25 cellular contexts compared by ENCODE assay signal in genomic region chr4:7393491-7394183, GRCh38. TPM values are rescaled to one million over a fixed set of nuclear protein-coding genes. Genes with fewer than 3 reads are reported as not detected.
DNase-seq lines count a peak whose midpoint lies in the region; ATAC-seq and TF ChIP-seq lines count a peak whose summit lies in the region.
"Had no signal": no experiment of that assay in that cellular context is flagged by ENCODE, and none has a peak within 500 bp of the region (broad histone marks: within the 10 kb centered on the region; RNA-seq: fewer than 3 reads in every experiment).

No MANE protein-coding gene starts in this region.

- TF ChIP-seq CTCF in lower lobe of right lung (IDR thresholded peaks at IDR 0.05) = no peak
- no peak for TF ChIP-seq CTCF in smooth muscle cell (IDR thresholded peaks at IDR 0.05; ENCODE audit: borderline replicate concordance, insufficient read depth, poor library complexity, severe bottlenecking)

- H3K4me1 ChIP-seq in lower lobe of right lung (peaks cover 11% of the 10 kb centered on the region), smooth muscle cell (ENCODE audit: low read depth) (peaks cover 35% of the 10 kb centered on the region)

- no peak overlapping the region for H3K27ac Mint-ChIP-seq in activated T-cell treated with anti-CD3 and anti-CD28 coated beads, Interleukin-2, amount 50 U/mL, for 24 hours
- H3K27ac Mint-ChIP-seq: activated naive CD8-positive, alpha-beta T cell treated with anti-CD3 and anti-CD28 coated beads, Interleukin-2, amount 50 U/mL, for 24 hours; T-cell had no signal

- no peak overlapping the region for H3K4me3 Mint-ChIP-seq in activated T-cell treated with anti-CD3 and anti-CD28 coated beads, Interleukin-2, amount 50 U/mL, for 24 hours
- H3K4me3 Mint-ChIP-seq: activated naive CD8-positive, alpha-beta T cell treated with anti-CD3 and anti-CD28 coated beads, Interleukin-2, amount 50 U/mL, for 24 hours; T-cell had no signal

- intact Hi-C loops in lower lobe of right lung (cut with DNase I) = no loop called here

- H3K27me3 ChIP-seq in lower lobe of right lung (ENCODE audit: low read depth) (no peaks in the 10 kb centered on the region), smooth muscle cell (ENCODE audit: low read depth) (no peaks in the 10 kb centered on the region)
- H3K27me3 ChIP-seq: BE2C had no signal

- peaks cover 40% of the 10 kb centered on the region for H3K27me3 Mint-ChIP-seq in activated T-cell treated with anti-CD3 and anti-CD28 coated beads, Interleukin-2, amount 50 U/mL, for 24 hours

- no peaks in the 10 kb centered on the region for H3K36me3 Mint-ChIP-seq in activated T-cell treated with anti-CD3 and anti-CD28 coated beads, Interleukin-2, amount 50 U/mL, for 24 hours (ENCODE audit: low read depth)
- H3K36me3 Mint-ChIP-seq: T-cell had no signal

- H3K79me2 ChIP-seq in smooth muscle cell (ENCODE audit: low read depth) = no peaks in the 10 kb centered on the region

- H3F3A ChIP-seq in smooth muscle cell (ENCODE audit: low read depth) = no peaks in the 10 kb centered on the region

- no peak for ATAC-seq in lower lobe of right lung
- no peak for ATAC-seq in GM21737 (IDR thresholded peaks at IDR 0.05; ENCODE audit: unreplicated experiment)
- ATAC-seq: activated naive CD8-positive, alpha-beta T cell treated with anti-CD3 and anti-CD28 coated beads, Interleukin-2, amount 50 U/mL, for 24 hours; T-cell had no signal

- H3K9ac ChIP-seq in smooth muscle cell (ENCODE audit: low read depth) = peak overlapping the region; percentile 34

- no peaks in the 10 kb centered on the region for H3K9me3 ChIP-seq in lower lobe of right lung
- no peaks in the 10 kb centered on the region for H3K9me3 ChIP-seq in smooth muscle cell (replicated peaks; ENCODE audit: low read depth)
- H3K9me3 ChIP-seq: BE2C, neutrophil had no signal

- H3K27ac ChIP-seq in lower lobe of right lung (no peak overlapping the region), smooth muscle cell (ENCODE audit: low read depth) (peak overlapping the region; percentile 84)
- H3K27ac ChIP-seq: brain microvascular endothelial cell, neutrophil had no signal

- H3K36me3 ChIP-seq in lower lobe of right lung = no peaks in the 10 kb centered on the region
- no peaks in the 10 kb centered on the region for H3K36me3 ChIP-seq in smooth muscle cell (ENCODE audit: low read depth)
- H3K36me3 ChIP-seq: BE2C, brain microvascular endothelial cell, neutrophil had no signal

- H3K4me2 ChIP-seq in smooth muscle cell = peak overlapping the region; percentile 61

- H3K4me3 ChIP-seq in lower lobe of right lung = no peak overlapping the region
- no peak overlapping the region for H3K4me3 ChIP-seq in smooth muscle cell

- H4K20me1 ChIP-seq in smooth muscle cell (ENCODE audit: low read depth) = no peaks in the 10 kb centered on the region

- WGBS in smooth muscle cell (ENCODE audit: low lambda C conversion rate) = 86% methylated on average over 26 of the region's 26 CpGs

- H3K4me1 Mint-ChIP-seq in activated T-cell treated with anti-CD3 and anti-CD28 coated beads, Interleukin-2, amount 50 U/mL, for 24 hours (ENCODE audit: low read depth) = no peaks in the 10 kb centered on the region
- H3K4me1 Mint-ChIP-seq: activated naive CD8-positive, alpha-beta T cell treated with anti-CD3 and anti-CD28 coated beads, Interleukin-2, amount 50 U/mL, for 24 hours; T-cell had no signal

- no peak overlapping the region for H2AFZ ChIP-seq in smooth muscle cell (ENCODE audit: low read depth)

- peak; percentile 19 for DNase-seq in activated T-cell treated with anti-CD3 and anti-CD28 coated beads, Interleukin-2, amount 50 U/mL, for 24 hours
- DNase-seq in activated T-cell treated with anti-CD3 and anti-CD28 coated beads for 4 hours (no peak), lower lobe of right lung (peak; percentile 18), smooth muscle cell (lab: John Stamatoyannopoulos, UW; ENCODE audit: unreplicated experiment) (no peak), NCI-H510A (lab: John Stamatoyannopoulos, UW) (no peak), Kasumi-1 (lab: John Stamatoyannopoulos, UW) (no peak)
- DNase-seq in activated CD8-positive, alpha-beta memory T cell treated with anti-CD3 and anti-CD28 coated beads, Interleukin-2, amount 50 U/mL, for 48 hours = peak; percentile 10
- DNase-seq: activated effector memory CD4-positive, alpha-beta T cell treated with Interleukin-2 at 50 U/mL for 16 hours; activated naive CD8-positive, alpha-beta T cell treated with anti-CD3 and anti-CD28 coated beads, Interleukin-2, amount 50 U/mL, for 24 hours; BE2C; NCI-H1048; NCI-H187 treated with DMSO at 0.1 percent for 48 hours; SIG-M5; stimulated activated CD4-positive, alpha-beta T cell treated with anti-CD3 and anti-CD28 coated beads, Interleukin-15, amount 100 ng/mL, for 24 hours; stimulated activated CD8-positive, alpha-beta memory T cell treated with anti-CD3 and anti-CD28 coated beads, Interleukin-4, amount 100 ng/mL, for 48 hours; T-cell had no signal

- H3K9me3 Mint-ChIP-seq in activated T-cell treated with anti-CD3 and anti-CD28 coated beads, Interleukin-2, amount 50 U/mL, for 24 hours = no peaks in the 10 kb centered on the region
- H3K9me3 Mint-ChIP-seq: activated naive CD8-positive, alpha-beta T cell treated with anti-CD3 and anti-CD28 coated beads, Interleukin-2, amount 50 U/mL, for 24 hours; T-cell had no signal

RNA-seq across cellular contexts. Expression of gene PSAPL1, which starts 41.1 kb away (rescaled TPM):
- total RNA-seq in lower lobe of right lung (not detected), smooth muscle cell (0.04 TPM in 1 of 2 replicates, not detected in the other)
- polyA plus RNA-seq in smooth muscle cell = not detected in 2 replicates
- total RNA-seq: A673, left cardiac atrium, LHCN-M2, right cardiac atrium, subcutaneous adipose tissue, T-cell had no signal
- polyA plus RNA-seq: right cardiac atrium, urinary bladder had no signal

Comparison
In these comparisons a context has a peak if more than half of its experiments do, and no peak if none do; other contexts are left out.
1. DNase-seq: peak in activated T-cell treated with anti-CD3 and anti-CD28 coated beads, Interleukin-2, amount 50 U/mL, for 24 hours (single experiment), activated CD8-positive, alpha-beta memory T cell treated with anti-CD3 and anti-CD28 coated beads, Interleukin-2, amount 50 U/mL, for 48 hours (single experiment) and lower lobe of right lung (single experiment); none in activated T-cell treated with anti-CD3 and anti-CD28 coated beads for 4 hours (single experiment), smooth muscle cell (single experiment), NCI-H510A (single experiment) and Kasumi-1 (0 of 2).